8 cellular contexts compared by ENCODE assay signal in the genomic region with DNA sequence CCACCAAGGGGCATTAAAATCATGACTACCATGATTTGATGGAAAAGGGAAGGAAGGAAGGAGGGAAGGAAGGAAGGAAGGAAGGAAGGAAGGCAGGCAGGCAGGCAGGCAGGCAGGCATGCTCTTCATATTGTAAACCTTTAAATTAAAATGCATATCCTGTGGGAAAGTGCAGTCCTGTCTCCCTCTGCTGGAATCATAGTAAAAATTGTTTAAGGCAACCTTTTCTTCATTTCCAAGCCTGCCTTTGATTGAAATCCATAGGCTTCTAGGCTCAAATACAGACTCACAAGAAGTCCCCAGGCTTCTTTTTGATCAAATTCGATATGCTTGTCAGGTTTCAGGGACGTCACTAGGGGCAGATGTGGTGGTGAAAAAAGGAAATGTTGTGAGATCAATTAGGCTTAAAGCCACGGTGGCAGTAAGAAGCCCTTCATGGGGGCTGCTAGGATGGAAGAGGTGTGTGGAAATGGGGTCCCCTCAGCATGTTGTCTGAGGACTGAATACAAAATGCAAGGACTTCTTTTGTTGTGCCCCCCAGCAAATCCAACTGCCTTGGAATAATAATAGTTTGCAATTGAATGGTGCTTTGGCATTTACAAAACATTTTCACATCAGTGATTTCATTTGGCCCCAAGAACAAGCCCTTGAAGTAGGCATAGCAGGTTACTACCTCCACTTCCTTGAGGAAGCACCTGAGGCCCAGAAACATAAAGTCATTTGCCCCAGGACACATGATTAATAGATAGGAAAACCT. TPM values are rescaled to one million over a fixed set of nuclear protein-coding genes. Genes with fewer than 3 reads are reported as not detected.
A peak's percentile ranks its signal among the peaks of the same experiment; 100 is the strongest.
DNase-seq lines count a peak whose midpoint lies in the region; ATAC-seq and TF ChIP-seq lines count a peak whose summit lies in the region.

No MANE protein-coding gene starts in this region.

- no peak overlapping the region for H3K4me3 ChIP-seq in SJCRH30
- H3K4me3 ChIP-seq in fibroblast of pulmonary artery (replicated peaks; ENCODE audit: low read depth, low read length): no peak overlapping the region

- H3K4me3 Mint-ChIP-seq in progenitor cell of endocrine pancreas (ENCODE audit: low read depth): no peak overlapping the region

- H3K4me1 Mint-ChIP-seq in progenitor cell of endocrine pancreas (ENCODE audit: low read depth): no peaks in the 10 kb centered on the region

- ATAC-seq in HG02870 (IDR thresholded peaks at IDR 0.05; ENCODE audit: unreplicated experiment) (no peak), HG03565 (IDR thresholded peaks at IDR 0.05; ENCODE audit: unreplicated experiment) (no peak)

- H3K27me3 Mint-ChIP-seq in progenitor cell of endocrine pancreas: peaks cover 9% of the 10 kb centered on the region

- H3K36me3 Mint-ChIP-seq in progenitor cell of endocrine pancreas (ENCODE audit: insufficient read depth): no peaks in the 10 kb centered on the region

- TF ChIP-seq CTCF in fibroblast of pulmonary artery (IDR thresholded peaks at IDR 0.05; ENCODE audit: low read length, missing control alignments): peak; percentile 60
- peak; percentile 67 for TF ChIP-seq CTCF in progenitor cell of endocrine pancreas (IDR thresholded peaks at IDR 0.05; ENCODE audit: unreplicated experiment)

- H3K9me3 ChIP-seq in SJCRH30 (replicated peaks): no peaks in the 10 kb centered on the region

- H3K27ac ChIP-seq in SJCRH30: 0 out of 2 replicates have a peak overlapping the region, but pooled peaks have one; percentile 2

- H3K9me3 Mint-ChIP-seq in progenitor cell of endocrine pancreas (ENCODE audit: low read depth): no peaks in the 10 kb centered on the region

- no peaks in the 10 kb centered on the region for H3K36me3 ChIP-seq in SJCRH30

- H3K27ac Mint-ChIP-seq in progenitor cell of endocrine pancreas: no peak overlapping the region

- no peaks in the 10 kb centered on the region for H3K27me3 ChIP-seq in SJCRH30

- DNase-seq in NCI-H1417 (lab: John Stamatoyannopoulos, UW) (peak; percentile 36 to 75 (median 40)), NCI-H1417 treated with DMSO at 0.1 percent for 48 hours (lab: John Stamatoyannopoulos, UW) (no peak), M059J (ENCODE audit: low read depth) (peak; percentile 37), SJCRH30 (peak; percentile 38 to 86), fibroblast of pulmonary artery (ENCODE audit: low read depth) (peak; percentile 79), progenitor cell of endocrine pancreas (ENCODE audit: low spot score, unreplicated experiment) (no peak)

- peaks cover 13% of the 10 kb centered on the region for H3K4me1 ChIP-seq in SJCRH30

RNA-seq across cellular contexts. Expression of gene GABRR1, which starts 25.6 kb away (rescaled TPM):
- total RNA-seq in M059J (2014; rRNA removed; shearing (Covaris generic)): not detected in 2 replicates
- total RNA-seq in SJCRH30 (2014; rRNA removed; shearing (Covaris generic)): 0.26 and 0.30 TPM in 2 replicates
- total RNA-seq in progenitor cell of endocrine pancreas: not detected in 2 replicates

Comparison
In these comparisons a context has a peak if more than half of its experiments do, and no peak if none do; other contexts are left out.
1. DNase-seq: peak in NCI-H1417 (3 of 3), M059J (single experiment), SJCRH30 (2 of 2) and fibroblast of pulmonary artery (single experiment); none in NCI-H1417 treated with DMSO at 0.1 percent for 48 hours (single experiment) and progenitor cell of endocrine pancreas (single experiment).